Comparison of ENCODE assay signal across 17 cellular contexts in genomic region chr12:23893611-23894010, GRCh38. TPM values are rescaled to one million over a fixed set of nuclear protein-coding genes. Genes with fewer than 3 reads are reported as not detected.
"Had no signal": no experiment of that assay in that cellular context is flagged by ENCODE, and none has a peak within 500 bp of the region (broad histone marks: within the 10 kb centered on the region; RNA-seq: fewer than 3 reads in every experiment).

No MANE protein-coding gene starts in this region.

- H3K4me3 ChIP-seq: coronary artery, prostate gland, skin epidermis, stomach, thoracic aorta, transverse colon had no signal

- H3K36me3 ChIP-seq: prostate gland, thoracic aorta, transverse colon had no signal

- H3K79me2 ChIP-seq: parathyroid adenoma had no signal

- H3K9me3 Mint-ChIP-seq: endodermal cell, nephron progenitor cell had no signal

- H3K27ac Mint-ChIP-seq: endodermal cell; naive thymus-derived CD4-positive, alpha-beta T cell; nephron progenitor cell had no signal

- H3K9me3 ChIP-seq: prostate gland, stomach, thoracic aorta, transverse colon had no signal

- H3K9ac ChIP-seq: parathyroid adenoma had no signal

- DNase-seq: effector CD4-positive, alpha-beta T cell; endodermal cell; foreskin fibroblast; mammary epithelial cell; naive thymus-derived CD4-positive, alpha-beta T cell; nephron progenitor cell; retina; stimulated activated CD4-positive, alpha-beta T cell treated with anti-CD3 and anti-CD28 coated beads, Interleukin-12 subunit alpha, Interleukin-12 subunit beta, amount 100 ng/mL, for 4 hours; stimulated activated naive CD4-positive, alpha-beta T cell; stomach; substantia nigra; transverse colon had no signal

- H3K4me3 Mint-ChIP-seq: endodermal cell; naive thymus-derived CD4-positive, alpha-beta T cell; nephron progenitor cell had no signal

- H3K27me3 Mint-ChIP-seq: naive thymus-derived CD4-positive, alpha-beta T cell had no signal

- H3K27ac ChIP-seq: coronary artery, parathyroid adenoma, prostate gland, skin epidermis, stomach, thoracic aorta, transverse colon had no signal

- H3K27me3 ChIP-seq: stomach, transverse colon had no signal

- H3K36me3 Mint-ChIP-seq: naive thymus-derived CD4-positive, alpha-beta T cell had no signal

- H2AFZ ChIP-seq: parathyroid adenoma had no signal

- H3K4me1 ChIP-seq: parathyroid adenoma, prostate gland, stomach, transverse colon had no signal

- H3K4me1 Mint-ChIP-seq: naive thymus-derived CD4-positive, alpha-beta T cell had no signal

RNA-seq across cellular contexts. Expression of gene SOX5, which starts 55.9 kb away (rescaled TPM):
- polyA plus RNA-seq: mammary epithelial cell; naive thymus-derived CD4-positive, alpha-beta T cell had no signal
